Comparison of ENCODE assay signal across 15 cellular contexts in genomic region chr2:45833301-45833967, GRCh38.
A peak's percentile ranks its signal among the peaks of the same experiment; 100 is the strongest.
DNase-seq lines count a peak whose midpoint lies in the region; ATAC-seq and TF ChIP-seq lines count a peak whose summit lies in the region.
"Had no signal": no experiment of that assay in that cellular context is flagged by ENCODE, and none has a peak within 500 bp of the region (broad histone marks: within the 10 kb centered on the region; RNA-seq: fewer than 3 reads in every experiment).

No MANE protein-coding gene starts in this region.

- H3K27ac Mint-ChIP-seq in activated CD4-positive, alpha-beta T cell treated with anti-CD3 and anti-CD28 coated beads, Interleukin-2, amount 10 ng/mL, durations not matched to agents 7 days and 5 days, result no peak overlapping the region
- H3K27ac Mint-ChIP-seq: CD4-positive, CD25-positive, alpha-beta regulatory T cell had no signal

- H3K4me3 Mint-ChIP-seq in activated CD4-positive, alpha-beta T cell treated with anti-CD3 and anti-CD28 coated beads, Interleukin-2, amount 10 ng/mL, durations not matched to agents 7 days and 5 days, result no peak overlapping the region
- H3K4me3 Mint-ChIP-seq: CD4-positive, CD25-positive, alpha-beta regulatory T cell; effector memory CD8-positive, alpha-beta T cell had no signal

- H3K36me3 Mint-ChIP-seq in activated CD4-positive, alpha-beta T cell treated with anti-CD3 and anti-CD28 coated beads, Interleukin-2, amount 10 ng/mL, durations not matched to agents 7 days and 5 days (ENCODE audit: low read depth), result peaks cover 17% of the 10 kb centered on the region

- H3K4me1 Mint-ChIP-seq in activated CD4-positive, alpha-beta T cell treated with anti-CD3 and anti-CD28 coated beads, Interleukin-2, amount 10 ng/mL, durations not matched to agents 7 days and 5 days, result peaks cover 14% of the 10 kb centered on the region

- POLR2A ChIA-PET in activated CD4-positive, alpha-beta T cell treated with anti-CD3 and anti-CD28 coated beads, Interleukin-2, amount 10 ng/mL, durations not matched to agents 7 days and 5 days (lab: Charles Lee), result no interaction called here

- no peak for DNase-seq in Kasumi-1 (lab: John Stamatoyannopoulos, UW)
- DNase-seq in kidney glomerular epithelial cell (lab: John Stamatoyannopoulos, UW), result no peak
- no peak for DNase-seq in activated CD4-positive, alpha-beta T cell treated with anti-CD3 and anti-CD28 coated beads, Interleukin-2, amount 10 ng/mL, durations not matched to agents 7 days and 5 days
- DNase-seq in mesenteric fat pad (ENCODE audit: low spot score), result no peak
- DNase-seq: activated T-cell treated with anti-CD3 and anti-CD28 coated beads, Interleukin-2, amount 50 U/mL, for 1 hour; amygdala; CD4-positive, CD25-positive, alpha-beta regulatory T cell; effector memory CD8-positive, alpha-beta T cell; left colon; NCI-H2227 treated with DMSO at 0.1 percent for 48 hours; SHP77 had no signal

- CTCF ChIA-PET in activated CD4-positive, alpha-beta T cell treated with anti-CD3 and anti-CD28 coated beads, Interleukin-2, amount 10 ng/mL, durations not matched to agents 7 days and 5 days (lab: Charles Lee), result interaction anchor here (1.4 kb wide), 2 partner anchors 28 to 54 kb away, joined by 3 to 4 read pairs; no protein-coding TSS in a partner anchor

- peaks cover 3% of the 10 kb centered on the region for H3K27me3 Mint-ChIP-seq in activated CD4-positive, alpha-beta T cell treated with anti-CD3 and anti-CD28 coated beads, Interleukin-2, amount 10 ng/mL, durations not matched to agents 7 days and 5 days
- H3K27me3 Mint-ChIP-seq: CD4-positive, CD25-positive, alpha-beta regulatory T cell; effector memory CD8-positive, alpha-beta T cell had no signal

- TF ChIP-seq POLR2A in Raji (IDR thresholded peaks at IDR 0.05; ENCODE audit: insufficient read depth, low read depth, low read length), result peak; percentile 46; the same call in 1 of the 2 replicates

- ATAC-seq in GM18867 (IDR thresholded peaks at IDR 0.05; ENCODE audit: unreplicated experiment), result peak; percentile 31
- ATAC-seq in GM21529 (IDR thresholded peaks at IDR 0.05; ENCODE audit: unreplicated experiment), result peak; percentile 21
- ATAC-seq in HG03060 (IDR thresholded peaks at IDR 0.05; ENCODE audit: low read depth, unreplicated experiment), result peak; percentile 5
- ATAC-seq: effector memory CD8-positive, alpha-beta T cell; left colon had no signal

- peaks cover 16% of the 10 kb centered on the region for H3K9me3 Mint-ChIP-seq in activated CD4-positive, alpha-beta T cell treated with anti-CD3 and anti-CD28 coated beads, Interleukin-2, amount 10 ng/mL, durations not matched to agents 7 days and 5 days
